ENCODE assay signal across 11 cellular contexts in genomic region chr6:137915778-137916177, GRCh38.
"Had no signal": no experiment of that assay in that cellular context is flagged by ENCODE, and none has a peak within 500 bp of the region (broad histone marks: within the 10 kb centered on the region; RNA-seq: fewer than 3 reads in every experiment).

No MANE protein-coding gene starts in this region.

- H3K4me2 ChIP-seq: GM23338 had no signal

- ATAC-seq: GM23338, HCT116 had no signal

- DNase-seq: GM23248, GOT3, H7, H9, HCEC 1CT, HFFc6 had no signal

- H3K27ac Mint-ChIP-seq: GM23338, H9, HFFc6 had no signal

- H3K27ac ChIP-seq: GM23248 had no signal

- H3K9ac ChIP-seq: GM23248 had no signal

- H3K4me3 ChIP-seq: GM23248, GM23338, HAP-1 had no signal

- H2AFZ ChIP-seq: GM23248, GM23338 had no signal

- H3K9me3 ChIP-seq: HAP-1 had no signal

- H3K4me3 Mint-ChIP-seq: GM23338, H9, HFFc6 had no signal

- H3K4me1 ChIP-seq: HAP-1 had no signal

- FAIRE-seq: H1, H54 had no signal

- H3K36me3 ChIP-seq: HAP-1 had no signal
